Comparison of ENCODE assay signal across 8 cellular contexts in the genomic region with DNA sequence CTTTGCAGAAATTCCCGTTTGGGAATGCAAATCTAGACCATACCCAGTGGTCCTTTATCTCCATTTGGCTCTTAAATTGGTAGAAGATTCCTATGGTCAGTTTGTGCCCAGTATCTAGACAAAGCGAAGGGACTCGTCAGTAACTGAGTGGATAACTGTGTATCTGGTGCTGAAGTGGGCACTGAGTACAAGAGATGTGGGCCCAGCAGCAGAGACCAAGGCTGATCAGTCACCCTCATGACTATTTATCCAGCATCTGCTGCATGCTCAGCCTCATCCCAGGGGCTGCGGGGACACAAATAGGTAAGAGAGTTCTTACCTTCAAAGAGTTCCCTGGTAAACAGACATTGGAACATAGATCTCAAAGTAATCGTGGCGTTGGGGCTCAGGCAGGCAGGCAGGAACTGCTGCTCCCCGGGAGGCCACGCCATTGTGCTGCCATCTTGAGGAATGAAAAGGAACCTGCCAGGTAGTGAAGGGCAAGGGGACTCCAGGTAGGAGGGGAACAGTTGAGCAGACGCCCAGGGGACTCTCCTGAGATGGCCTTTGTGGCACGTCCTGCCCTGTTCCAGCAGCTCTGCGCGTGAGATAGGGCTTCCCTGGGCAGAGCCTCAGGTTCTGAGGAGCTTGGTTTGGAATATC.
DNase-seq lines count a peak whose midpoint lies in the region; ATAC-seq and TF ChIP-seq lines count a peak whose summit lies in the region.

No MANE protein-coding gene starts in this region.

- peak overlapping the region; percentile 37 for H2AFZ ChIP-seq in SU-DHL-6 (ENCODE audit: low read depth, low read length, severe bottlenecking)

- DNase-seq in AG08395 (ENCODE audit: low spot score) = peak; percentile 35
- DNase-seq in amniotic epithelial cell (ENCODE audit: low read depth) = peak; percentile 24
- DNase-seq in islet precursor cell = peak; percentile 86
- peak; percentile 35 to 57 (median 55) for DNase-seq in stimulated activated CD4-positive, alpha-beta T cell treated with anti-CD3 and anti-CD28 coated beads, TNF-alpha, amount 100 ng/mL, for 1 hour (ENCODE audit: low read depth in 3 of 3, low spot score in 1 of 3)
- DNase-seq in T1000 (lab: John Stamatoyannopoulos, UW) = no peak

- no peaks in the 10 kb centered on the region for H3K9me3 ChIP-seq in HEK293 (ENCODE audit: control insufficient read depth, insufficient read depth, low read depth, low read length)
- no peaks in the 10 kb centered on the region for H3K9me3 ChIP-seq in SU-DHL-6 (ENCODE audit: insufficient read depth, low read length)

- TF ChIP-seq CTCF in HEK293 (tag by site-specific recombination; IDR thresholded peaks at IDR 0.05) = no peak; the same call in 1 of the 2 replicates
- TF ChIP-seq CTCF in SU-DHL-6 (IDR thresholded peaks at IDR 0.05; ENCODE audit: insufficient read depth, low read length, poor library complexity, severe bottlenecking) = peak; percentile 50

- no peak overlapping the region for H3K4me2 ChIP-seq in SU-DHL-6 (ENCODE audit: low read depth, low read length, poor library complexity, severe bottlenecking)

- 0 out of 2 replicates have a peak, but pooled peaks cover 3% of the 10 kb centered on the region for H3F3A ChIP-seq in SU-DHL-6 (ENCODE audit: insufficient read depth)

- H4K20me1 ChIP-seq in SU-DHL-6 (ENCODE audit: low read depth, low read length) = no peaks in the 10 kb centered on the region

- POLR2A ChIA-PET in HEK293 (lab: Yijun Ruan, JAX) = interaction anchor here (0.6 to 0.8 kb wide), 3 partner anchors 33 to 58 kb away, joined by 3 read pairs; partner anchors contain the start of gene COPS3

- no peaks in the 10 kb centered on the region for H3K79me2 ChIP-seq in SU-DHL-6 (ENCODE audit: insufficient read depth, low read length)

- H3K4me3 ChIP-seq in HEK293 (ENCODE audit: low read depth, low read length) = no peak overlapping the region
- H3K4me3 ChIP-seq in SU-DHL-6 (ENCODE audit: insufficient read depth, low read length, poor library complexity, severe bottlenecking) = no peak overlapping the region

- peaks cover 4% of the 10 kb centered on the region for H3K4me1 ChIP-seq in HEK293 (ENCODE audit: control insufficient read depth, insufficient read depth, low read length)

- CTCF ChIA-PET in HEK293 (lab: Yijun Ruan, JAX) = interaction anchor here (0.5 to 2.8 kb wide), 15 partner anchors 8 to 235 kb away, joined by 3 to 13 read pairs (median 3); no protein-coding TSS in a partner anchor

- H3K9me2 ChIP-seq in SU-DHL-6 (replicated peaks; ENCODE audit: insufficient read depth, low read length) = no peaks in the 10 kb centered on the region

- no peak for ATAC-seq in HG03045 (IDR thresholded peaks at IDR 0.05; ENCODE audit: unreplicated experiment)

- no peaks in the 10 kb centered on the region for H3K27me3 ChIP-seq in SU-DHL-6 (ENCODE audit: low read length)

- H3K36me3 ChIP-seq in HEK293 (ENCODE audit: control insufficient read depth in 2 of 2, insufficient read depth in 1 of 2, low read length in 2 of 2) = peaks cover 3 to 4% of the 10 kb centered on the region in 2 experiments; a peak in 2 of 3 replicates
- peaks cover 4% of the 10 kb centered on the region; the same call in 1 of the 2 replicates for H3K36me3 ChIP-seq in SU-DHL-6 (ENCODE audit: low read length)

- H3K27ac ChIP-seq in HEK293 (ENCODE audit: extremely low read depth, low read depth, low read length) (no peak overlapping the region), SU-DHL-6 (ENCODE audit: low read depth, low read length) (no peak overlapping the region)

- no peak overlapping the region for H3K9ac ChIP-seq in SU-DHL-6 (ENCODE audit: low read length)

TF ChIP-seq in HEK293, 187 proteins besides CTCF, POLR2A, EP300 and RAD21:
- peak; percentile 31 for TF ChIP-seq ZNF654 (tag by site-specific recombination; IDR thresholded peaks at IDR 0.05; ENCODE audit: low read depth)
- no peak for TF ChIP-seq PRDM10 (tag by site-specific recombination; IDR thresholded peaks at IDR 0.05)
- TF ChIP-seq GLIS1 (tag by site-specific recombination; IDR thresholded peaks at IDR 0.05) = peak; percentile 26; the same call in 1 of the 2 replicates
- no peak for TF ChIP-seq SP3 (tag by site-specific recombination; IDR thresholded peaks at IDR 0.05)
- TF ChIP-seq ZNF324 (tag by site-specific recombination; IDR thresholded peaks at IDR 0.05) = no peak
TF ChIP-seq in HEK293: peak in this region for 2.
